1 cellular context compared by ENCODE assay signal in genomic region chr6:147022041-147022440, GRCh38.
TF ChIP-seq lines count a peak whose summit lies in the region.

No MANE protein-coding gene starts in this region.

TF ChIP-seq in IMR-90, 13 proteins besides CTCF, POLR2A, EP300 and RAD21 (continued from another document):
- TF ChIP-seq NFE2L2 (IDR thresholded peaks at IDR 0.05; ENCODE audit: low read depth, low read length) (no peak), BHLHE40 (IDR thresholded peaks at IDR 0.05; ENCODE audit: low read depth, low read length) (no peak), SMC3 (IDR thresholded peaks at IDR 0.05; ENCODE audit: low read depth, low read length) (no peak), MAFK (IDR thresholded peaks at IDR 0.05; ENCODE audit: low read depth, low read length) (no peak)
